8 cellular contexts compared by ENCODE assay signal in the genomic region with DNA sequence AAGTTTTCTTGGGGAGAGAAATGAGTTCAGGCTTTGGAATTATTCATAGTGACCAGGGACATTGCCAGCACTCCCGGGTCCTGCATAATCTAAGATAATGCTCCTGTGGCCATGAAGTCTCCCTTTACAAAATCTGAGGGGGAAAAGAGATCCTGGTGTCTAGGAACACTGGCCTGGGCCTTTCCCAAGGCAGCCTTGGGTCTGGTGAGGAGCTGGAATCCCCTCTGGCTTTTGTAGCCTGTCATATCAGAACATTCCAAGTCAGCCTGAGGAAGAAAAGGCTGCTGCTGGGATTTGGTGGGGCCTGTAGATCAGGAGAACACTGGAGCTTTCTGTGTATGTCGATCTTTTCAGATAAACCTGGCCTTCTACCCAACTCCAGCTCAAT. TPM values are rescaled to one million over a fixed set of nuclear protein-coding genes. Genes with fewer than 3 reads are reported as not detected.
DNase-seq lines count a peak whose midpoint lies in the region; ATAC-seq and TF ChIP-seq lines count a peak whose summit lies in the region.

No MANE protein-coding gene starts in this region.

- TF ChIP-seq CTCF in DND-41 (IDR thresholded peaks at IDR 0.05; ENCODE audit: borderline replicate concordance, extremely low read depth, low read length, poor library complexity, severe bottlenecking): no peak
- no peak for TF ChIP-seq CTCF in PC-3 (conservative IDR thresholded peaks at IDR 0.05; ENCODE audit: low read depth, low read length)
- TF ChIP-seq CTCF in endodermal cell (conservative IDR thresholded peaks at IDR 0.05): no peak
- no peak for TF ChIP-seq CTCF in progenitor cell of endocrine pancreas (IDR thresholded peaks at IDR 0.05; ENCODE audit: unreplicated experiment)

- no peaks in the 10 kb centered on the region for H3K9me2 ChIP-seq in PC-3 (replicated peaks; ENCODE audit: low read length)

- no peaks in the 10 kb centered on the region for H3F3A ChIP-seq in PC-3 (ENCODE audit: low read length, unreplicated experiment)

- H3K9ac ChIP-seq in DND-41 (ENCODE audit: low read depth, low read length): peak overlapping the region; percentile 89
- peak overlapping the region; percentile 89; the same call in 1 of the 2 replicates for H3K9ac ChIP-seq in PC-3 (ENCODE audit: low read length)
- peak overlapping the region; percentile 52 for H3K9ac ChIP-seq in endodermal cell (ENCODE audit: extremely low read depth, low read length, poor library complexity, severe bottlenecking)

- H3K27me3 Mint-ChIP-seq in endodermal cell (ENCODE audit: insufficient read depth) (no peaks in the 10 kb centered on the region), progenitor cell of endocrine pancreas (no peaks in the 10 kb centered on the region)

- H3K27ac Mint-ChIP-seq in endodermal cell (peak overlapping the region; percentile 94), progenitor cell of endocrine pancreas (peak overlapping the region; percentile 99)

- H3K27ac ChIP-seq in DND-41 (ENCODE audit: low read length) (peak overlapping the region; percentile 98), PC-3 (ENCODE audit: low read length) (0 out of 2 replicates have a peak overlapping the region, but pooled peaks have one; percentile 81), endodermal cell (ENCODE audit: low read depth, low read length) (peak overlapping the region; percentile 94)

- peak overlapping the region in 1 of 2 experiments; percentile 81; a peak in 2 of 4 replicates for H3K4me3 ChIP-seq in DND-41 (ENCODE audit: low read depth in 1 of 2, low read length in 2 of 2)
- H3K4me3 ChIP-seq in PC-3 (ENCODE audit: low read length): no peak overlapping the region
- peak overlapping the region; percentile 89 for H3K4me3 ChIP-seq in endodermal cell (ENCODE audit: low read length)

- ATAC-seq in DND-41 (ENCODE audit: insufficient read depth, low read depth) (no peak), PC-3 (no peak), HG03520 (IDR thresholded peaks at IDR 0.05; ENCODE audit: unreplicated experiment) (no peak)

- H3K9me3 ChIP-seq in DND-41 (ENCODE audit: insufficient read depth, low read length, severe bottlenecking): no peaks in the 10 kb centered on the region
- H3K9me3 ChIP-seq in PC-3 (ENCODE audit: low read length): no peaks in the 10 kb centered on the region
- H3K9me3 ChIP-seq in endodermal cell (ENCODE audit: control insufficient read depth, low read length): no peaks in the 10 kb centered on the region

- H3K4me2 ChIP-seq in DND-41 (ENCODE audit: insufficient read depth, low read length) (peak overlapping the region; percentile 73), PC-3 (ENCODE audit: low read length) (peak overlapping the region; percentile 97)

- H3K79me2 ChIP-seq in DND-41 (ENCODE audit: insufficient read depth, low read length) (peaks cover 52% of the 10 kb centered on the region), PC-3 (ENCODE audit: low read length) (peaks cover 47% of the 10 kb centered on the region)

- H3K4me3 Mint-ChIP-seq in endodermal cell: no peak overlapping the region
- peak overlapping the region; percentile 76 for H3K4me3 Mint-ChIP-seq in progenitor cell of endocrine pancreas (ENCODE audit: low read depth)

- H3K36me3 ChIP-seq in DND-41 (ENCODE audit: insufficient read depth, low read length) (peaks cover 14% of the 10 kb centered on the region), PC-3 (ENCODE audit: low read depth, low read length) (no peaks in the 10 kb centered on the region), endodermal cell (ENCODE audit: control insufficient read depth, insufficient read depth, low read length) (no peaks in the 10 kb centered on the region)

- H3K36me3 Mint-ChIP-seq in endodermal cell (ENCODE audit: low read depth): no peaks in the 10 kb centered on the region
- no peaks in the 10 kb centered on the region for H3K36me3 Mint-ChIP-seq in progenitor cell of endocrine pancreas (ENCODE audit: insufficient read depth)

- POLR2A ChIA-PET in PC-3 (lab: Charles Lee; ENCODE audit: unreplicated experiment): no interaction called here

- H4K20me1 ChIP-seq in DND-41 (ENCODE audit: insufficient read depth, low read length) (peaks cover 14% of the 10 kb centered on the region), PC-3 (ENCODE audit: low read length) (peaks cover 10% of the 10 kb centered on the region)

- DNase-seq in DND-41 (peak; percentile 20), PC-3 (no peak), endodermal cell (peak; percentile 65), progenitor cell of endocrine pancreas (ENCODE audit: low spot score, unreplicated experiment) (no peak), NCI-H748 (lab: John Stamatoyannopoulos, UW; ENCODE audit: unreplicated experiment) (no peak), T-helper 9 cell (no peak), NCI-H2029 (lab: John Stamatoyannopoulos, UW) (no peak)

- CTCF ChIA-PET in PC-3 (lab: Charles Lee): no interaction called here

- H2AFZ ChIP-seq in DND-41 (ENCODE audit: low read depth, low read length) (peak overlapping the region; percentile 66), PC-3 (ENCODE audit: low read length) (no peak overlapping the region)

- H3K4me1 Mint-ChIP-seq in endodermal cell: peaks cover 27% of the 10 kb centered on the region
- H3K4me1 Mint-ChIP-seq in progenitor cell of endocrine pancreas (ENCODE audit: low read depth): peaks cover 26% of the 10 kb centered on the region

- no peaks in the 10 kb centered on the region for H3K27me3 ChIP-seq in DND-41 (ENCODE audit: insufficient read depth, low read length, poor library complexity)
- no peaks in the 10 kb centered on the region for H3K27me3 ChIP-seq in PC-3 (ENCODE audit: low read length)
- no peaks in the 10 kb centered on the region for H3K27me3 ChIP-seq in endodermal cell (ENCODE audit: control insufficient read depth, insufficient read depth, low read length, poor library complexity, severe bottlenecking)

- BruUV-seq in PC-3 (replicated peaks; lab: Mats Ljungman, UMichigan): no TSS peak

- H3K4me1 ChIP-seq in DND-41 (ENCODE audit: insufficient read depth, low read length) (peaks cover 36% of the 10 kb centered on the region), PC-3 (ENCODE audit: insufficient read depth, low read length) (peaks cover 36% of the 10 kb centered on the region), endodermal cell (ENCODE audit: control insufficient read depth, insufficient read depth, low read length) (peaks cover 5% of the 10 kb centered on the region)

- 58 to 80% methylated on average over 1 to 2 of the region's 2 CpGs for WGBS in endodermal cell (ENCODE audit: insufficient coverage in 1 of 2, insufficient read length in 1 of 2), 2 experiments

- H3K9me3 Mint-ChIP-seq in endodermal cell (no peaks in the 10 kb centered on the region), progenitor cell of endocrine pancreas (ENCODE audit: low read depth) (no peaks in the 10 kb centered on the region)

- intact Hi-C loops in PC-3 (cut with micrococcal nuclease): loop anchor here (10.0 kb wide), 1 partner anchor 171 kb away; a partner anchor contains a TSS

RNA-seq across cellular contexts. Expression of a gene that starts 1.6 kb away (rescaled TPM):
- 43.8 and 78.0 TPM in 2 replicates for total RNA-seq in PC-3 (2014; rRNA removed)
- 100 to 1,000 TPM; 118 to 128 TPM for total RNA-seq in endodermal cell
- 83.1 TPM for polyA plus RNA-seq in endodermal cell (2013, experiment 1 of 2)
- 81.4 TPM for polyA plus RNA-seq in endodermal cell (2013, experiment 2 of 2)
- 174 and 186 TPM in 2 replicates for total RNA-seq in progenitor cell of endocrine pancreas

Comparison
In these comparisons a context has a peak if more than half of its experiments do, and no peak if none do; other contexts are left out.
1. DNase-seq: peak in DND-41 (single experiment) and endodermal cell (single experiment); none in PC-3 (single experiment), progenitor cell of endocrine pancreas (single experiment), NCI-H748 (single experiment), T-helper 9 cell (single experiment) and NCI-H2029 (single experiment).
2. Peak in every context shown above with its lines, with median percentiles within 50 percentile points of each other: H3K27ac ChIP-seq and H3K9ac ChIP-seq.